20 cellular contexts compared by ENCODE assay signal in the genomic region with DNA sequence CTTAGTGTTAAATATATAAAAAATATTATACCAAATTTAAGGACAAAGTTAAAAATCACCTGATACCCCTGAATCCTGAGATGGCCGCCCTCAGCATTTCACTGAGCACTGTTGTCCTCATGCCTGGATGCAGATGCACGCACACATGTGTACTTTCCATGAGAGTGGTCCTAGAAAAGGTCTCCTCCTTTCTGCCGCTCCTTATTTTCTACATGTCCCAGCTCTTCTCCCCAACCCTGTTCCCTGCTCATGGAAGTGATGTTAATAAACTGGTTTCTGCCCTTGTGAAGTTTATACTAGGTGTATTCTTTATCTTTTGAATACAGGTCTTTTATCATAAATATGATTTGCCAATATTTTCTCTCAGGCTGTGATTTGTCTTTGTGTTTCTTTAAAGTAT. TPM values are rescaled to one million over a fixed set of nuclear protein-coding genes. Genes with fewer than 3 reads are reported as not detected.
DNase-seq lines count a peak whose midpoint lies in the region; ATAC-seq and TF ChIP-seq lines count a peak whose summit lies in the region.
"Had no signal": no experiment of that assay in that cellular context is flagged by ENCODE, and none has a peak within 500 bp of the region (broad histone marks: within the 10 kb centered on the region; RNA-seq: fewer than 3 reads in every experiment).

No MANE protein-coding gene starts in this region.

- no peak overlapping the region for H3K4me3 ChIP-seq in mammary epithelial cell (replicated peaks in 1 of 3; ENCODE audit: insufficient read depth in 1 of 3, low read depth in 2 of 3, low read length in 3 of 3)
- H3K4me3 ChIP-seq in HCT116 (replicated peaks in 1 of 2; ENCODE audit: low read depth in 1 of 2, low read length in 2 of 2): no peak overlapping the region
- H3K4me3 ChIP-seq: A549; BLaER1 treated with 17β-estradiol and CSF1 and Interleukin-3, amounts not matched to agents 10 nM and 100 nM; GM23338 had no signal

- no peak for TF ChIP-seq RAD21 in HCT116 (IDR thresholded peaks at IDR 0.05; ENCODE audit: low read depth)

- H3K9ac ChIP-seq in mammary epithelial cell (ENCODE audit: insufficient read depth, low read length) (no peak overlapping the region), HCT116 (ENCODE audit: low read length) (no peak overlapping the region)
- H3K9ac ChIP-seq: BLaER1 treated with 17β-estradiol and CSF1 and Interleukin-3, amounts not matched to agents 10 nM and 100 nM had no signal

- 100% methylated on average over 3 of the region's 3 CpGs for WGBS in mammary epithelial cell (ENCODE audit: low coverage, missing lambda C conversion rate)

- TF ChIP-seq CTCF in mammary epithelial cell (conservative IDR thresholded peaks at IDR 0.05 in 1 of 2, IDR thresholded peaks at IDR 0.05 in 1 of 2; ENCODE audit: extremely low read depth in 1 of 2, insufficient read depth in 1 of 2, low read depth in 1 of 2, low read length in 2 of 2) (no peak), MCF 10A (IDR thresholded peaks at IDR 0.05; ENCODE audit: unreplicated experiment) (no peak), HCT116 (IDR thresholded peaks at IDR 0.05 in 2 of 3, conservative IDR thresholded peaks at IDR 0.05 in 1 of 3; ENCODE audit: borderline replicate concordance in 1 of 3, insufficient read depth in 1 of 3, low read depth in 2 of 3, low read length in 2 of 3) (no peak), nephron progenitor cell (IDR thresholded peaks at IDR 0.05) (no peak)

- no peak overlapping the region for H2AFZ ChIP-seq in mammary epithelial cell (ENCODE audit: low read depth, low read length)
- no peak overlapping the region for H2AFZ ChIP-seq in HCT116 (ENCODE audit: low read depth, low read length, poor library complexity, severe bottlenecking)
- H2AFZ ChIP-seq: GM23338 had no signal

- H3K27ac ChIP-seq in mammary epithelial cell (ENCODE audit: insufficient read depth, low read depth, low read length) (no peak overlapping the region), HCT116 (ENCODE audit: low read depth, low read length) (no peak overlapping the region)
- H3K27ac ChIP-seq: A549; BLaER1 treated with 17β-estradiol and CSF1 and Interleukin-3, amounts not matched to agents 10 nM and 100 nM had no signal

- H3K27me3 Mint-ChIP-seq in MCF 10A (ENCODE audit: insufficient read depth, unreplicated experiment): no peaks in the 10 kb centered on the region
- peaks cover 0 to 2% (median 0%) of the 10 kb centered on the region in 3 donors for H3K27me3 Mint-ChIP-seq in immature natural killer cell (ENCODE audit: low read depth in 3 of 3)
- H3K27me3 Mint-ChIP-seq in nephron progenitor cell (ENCODE audit: low read depth, poor library complexity): peaks cover 3% of the 10 kb centered on the region
- H3K27me3 Mint-ChIP-seq: CD4-positive, alpha-beta memory T cell had no signal

- ATAC-seq in HCT116 (no peak), HG03378 (IDR thresholded peaks at IDR 0.05; ENCODE audit: unreplicated experiment) (no peak)
- ATAC-seq: A549, GM23338 had no signal

- TF ChIP-seq POLR2A in HCT116 (IDR thresholded peaks at IDR 0.05; ENCODE audit: borderline replicate concordance, extremely low read depth, insufficient read depth, insufficient read length): no peak

- H3K9me2 ChIP-seq in HCT116 (ENCODE audit: insufficient read depth): no peaks in the 10 kb centered on the region

- H3K36me3 ChIP-seq in mammary epithelial cell (ENCODE audit: insufficient read depth, low read length) (peaks cover 7% of the 10 kb centered on the region), HCT116 (ENCODE audit: control insufficient read depth in 1 of 2, insufficient read depth in 2 of 2, low read length in 2 of 2) (peaks cover 0 to 4% of the 10 kb centered on the region in 2 experiments; a peak in 1 of 4 replicates)

- H3K79me2 ChIP-seq in mammary epithelial cell (ENCODE audit: insufficient read depth, low read length) (peaks cover 57% of the 10 kb centered on the region), HCT116 (ENCODE audit: insufficient read depth, low read length) (no peaks in the 10 kb centered on the region; the same call in 1 of the 2 replicates)

- H3K9me3 Mint-ChIP-seq in MCF 10A (ENCODE audit: unreplicated experiment): no peaks in the 10 kb centered on the region
- no peaks in the 10 kb centered on the region for H3K9me3 Mint-ChIP-seq in immature natural killer cell
- no peaks in the 10 kb centered on the region for H3K9me3 Mint-ChIP-seq in nephron progenitor cell
- H3K9me3 Mint-ChIP-seq: GM23338, H9 had no signal

- intact Hi-C loops in mammary epithelial cell (cut with micrococcal nuclease): no loop called here
- intact Hi-C loops in MCF 10A (cut with micrococcal nuclease): no loop called here
- intact Hi-C loops in HCT116 (cut with micrococcal nuclease): no loop called here

- H3K4me3 Mint-ChIP-seq in MCF 10A (ENCODE audit: unreplicated experiment) (no peak overlapping the region), immature natural killer cell (no peak overlapping the region), nephron progenitor cell (no peak overlapping the region)
- H3K4me3 Mint-ChIP-seq: CD14-positive monocyte; CD4-positive, alpha-beta memory T cell; GM23338; H9 had no signal

- no peaks in the 10 kb centered on the region for H3K9me3 ChIP-seq in mammary epithelial cell (replicated peaks; ENCODE audit: insufficient read depth, low read length)
- H3K9me3 ChIP-seq in HCT116 (ENCODE audit: control insufficient read depth in 1 of 2, insufficient read depth in 1 of 2, low read depth in 1 of 2, low read length in 2 of 2): no peaks in the 10 kb centered on the region
- H3K9me3 ChIP-seq: BE2C, Caco-2 had no signal

- CTCF ChIA-PET in mammary epithelial cell (lab: Charles Lee; ENCODE audit: low non-redundant PET) (no interaction called here), MCF 10A (lab: Yijun Ruan, JAX) (interaction anchor here (0.6 kb wide), 1 partner anchor 17 kb away, joined by 3 read pairs; no protein-coding TSS in a partner anchor), HCT116 (lab: Charles Lee) (no interaction called here)

- H3K4me1 Mint-ChIP-seq in MCF 10A (ENCODE audit: insufficient read depth, unreplicated experiment) (no peaks in the 10 kb centered on the region), immature natural killer cell (peaks cover 18 to 87% of the 10 kb centered on the region in 2 donors), nephron progenitor cell (peaks cover 17% of the 10 kb centered on the region)
- H3K4me1 Mint-ChIP-seq: CD14-positive monocyte had no signal

- H3K4me2 ChIP-seq in mammary epithelial cell (ENCODE audit: insufficient read depth, low read depth, low read length) (no peak overlapping the region), HCT116 (ENCODE audit: low read length) (no peak overlapping the region)
- H3K4me2 ChIP-seq: A549; BLaER1 treated with 17β-estradiol and CSF1 and Interleukin-3, amounts not matched to agents 10 nM and 100 nM; GM23338 had no signal

- dilution Hi-C loops in mammary epithelial cell (cut with HindIII; ENCODE audit: low sequenced_read_pairs): no loop called here

- RAD21 ChIA-PET in HCT116 (lab: Charles Lee; ENCODE audit: low non-redundant PET in 1 of 2, low total read pairs in 2 of 2, uncharacterized antibody in 2 of 2, unreplicated experiment in 2 of 2): no interaction called here

- BruUV-seq in mammary epithelial cell (replicated peaks; lab: Mats Ljungman, UMichigan) (TSS peak; percentile 13), MCF 10A (replicated peaks; lab: Mats Ljungman, UMichigan) (no TSS peak), HCT116 (replicated peaks; lab: Mats Ljungman, UMichigan) (TSS peak; percentile 28)

- H4K20me1 ChIP-seq in mammary epithelial cell (ENCODE audit: insufficient read depth, low read length): no peaks in the 10 kb centered on the region
- no peaks in the 10 kb centered on the region for H4K20me1 ChIP-seq in HCT116 (ENCODE audit: insufficient read depth)

- no peak overlapping the region for H3K27ac Mint-ChIP-seq in MCF 10A (ENCODE audit: low read depth, unreplicated experiment)
- peak overlapping the region; percentile 3 to 81 (median 46) for H3K27ac Mint-ChIP-seq in immature natural killer cell
- peak overlapping the region; percentile 54 for H3K27ac Mint-ChIP-seq in nephron progenitor cell
- H3K27ac Mint-ChIP-seq: GM23338, H9 had no signal

- no peak for DNase-seq in mammary epithelial cell
- DNase-seq in MCF 10A (ENCODE audit: unreplicated experiment): no peak
- DNase-seq in HCT116 (ENCODE audit: low read depth, low spot score): no peak
- no peak for DNase-seq in immature natural killer cell
- DNase-seq in nephron progenitor cell: no peak
- DNase-seq in SIG-M5 treated with dmso at 0.1 percent for 504 hours (lab: John Stamatoyannopoulos, UW; ENCODE audit: unreplicated experiment): no peak
- DNase-seq: 8988T; ACHN; AML-193; BE2C; Caco-2; CD4-positive, alpha-beta memory T cell; DMS153; DND-41; H9 had no signal

- H3K4me1 ChIP-seq in mammary epithelial cell (ENCODE audit: insufficient read depth, low read length): peaks cover 6% of the 10 kb centered on the region
- no peaks in the 10 kb centered on the region for H3K4me1 ChIP-seq in HCT116 (ENCODE audit: control insufficient read depth in 1 of 2, insufficient read depth in 2 of 2, low read length in 2 of 2)
- H3K4me1 ChIP-seq: A549; BE2C; BLaER1 treated with 17β-estradiol and CSF1 and Interleukin-3, amounts not matched to agents 10 nM and 100 nM; Caco-2 had no signal

- no peaks in the 10 kb centered on the region for H3K27me3 ChIP-seq in mammary epithelial cell (ENCODE audit: insufficient read depth, low read length)
- no peaks in the 10 kb centered on the region for H3K27me3 ChIP-seq in HCT116 (ENCODE audit: insufficient read depth, low read length)
- H3K27me3 ChIP-seq: BE2C; BLaER1 treated with 17β-estradiol and CSF1 and Interleukin-3, amounts not matched to agents 10 nM and 100 nM had no signal

- POLR2A ChIA-PET in MCF 10A (lab: Yijun Ruan, JAX): interaction anchor here (0.8 to 1.2 kb wide), 3 partner anchors 9 to 34 kb away, joined by 3 to 4 read pairs (median 3); no protein-coding TSS in a partner anchor
- POLR2A ChIA-PET in HCT116 (lab: Charles Lee): no interaction called here

- in situ Hi-C loops in mammary epithelial cell (cut with MboI; ENCODE audit: low sequenced_read_pairs in 2 of 2): no loop called here

- H3K36me3 Mint-ChIP-seq in MCF 10A (ENCODE audit: insufficient read depth, unreplicated experiment) (peaks cover 45% of the 10 kb centered on the region), immature natural killer cell (peaks cover 40 to 47% (median 43%) of the 10 kb centered on the region in 3 donors), nephron progenitor cell (ENCODE audit: low read depth) (peaks cover 62% of the 10 kb centered on the region)

TF ChIP-seq in HCT116, 20 proteins besides CTCF, POLR2A, EP300 and RAD21 (continues in another document):
- no peak for TF ChIP-seq EZH2phosphoT487 (IDR thresholded peaks at IDR 0.05; ENCODE audit: borderline replicate concordance)
- TF ChIP-seq CBX3 (IDR thresholded peaks at IDR 0.05; ENCODE audit: low read depth): no peak

RNA-seq across cellular contexts. Expression of a gene that starts 32.9 kb away (rescaled TPM):
- 10 to 100 TPM; 49.5 to 51.3 TPM for total RNA-seq in mammary epithelial cell
- 29.3 TPM for polyA plus RNA-seq in mammary epithelial cell
- polyA minus RNA-seq in mammary epithelial cell: 34.9 TPM
- 39.6 and 55.1 TPM in 2 replicates for total RNA-seq in MCF 10A (2022)
- 39.9 TPM for total RNA-seq in HCT116 (2021; ENCODE audit: unreplicated experiment)
- 23.9 and 28.0 TPM in 2 replicates for polyA plus RNA-seq in HCT116 (2012)
- polyA plus RNA-seq in immature natural killer cell: 10 to 100 TPM; 23.1 to 64.8 (median 26.9) TPM
